8 cellular contexts compared by ENCODE assay signal in the genomic region with DNA sequence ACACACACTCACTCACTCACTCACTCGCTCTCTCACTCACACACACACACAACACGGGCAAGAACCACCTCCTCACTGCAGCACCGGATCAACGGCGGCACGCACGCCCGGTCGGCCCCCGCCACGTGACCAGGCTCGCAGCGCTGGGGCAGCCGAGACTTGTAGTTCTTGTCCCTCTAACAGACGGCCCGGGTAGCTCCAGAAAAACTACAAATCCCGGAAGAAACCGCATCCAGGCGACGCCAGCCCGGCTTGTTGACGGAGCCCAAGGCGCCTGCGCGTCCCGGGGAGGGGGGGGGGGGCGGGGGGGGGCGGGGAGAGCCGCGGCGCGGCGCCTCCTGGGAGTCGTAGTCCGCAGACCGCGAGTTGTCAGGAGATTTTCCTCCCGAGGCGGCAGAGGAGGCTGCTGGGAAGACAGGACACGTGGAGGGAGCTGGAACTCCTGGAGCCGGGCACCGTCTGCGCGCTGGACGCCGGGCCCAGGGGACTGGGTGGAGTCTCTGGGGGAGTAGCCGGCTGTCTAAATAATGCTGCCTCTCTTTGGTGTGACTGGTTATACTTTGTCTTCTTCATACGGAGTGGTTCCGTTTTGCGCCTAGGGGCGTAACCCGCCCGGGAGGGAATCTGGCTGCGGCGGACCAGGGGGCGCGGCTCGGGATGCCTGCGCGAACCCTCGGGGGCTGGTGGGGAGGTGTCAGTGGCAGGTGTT. TPM values are rescaled to one million over a fixed set of nuclear protein-coding genes. Genes with fewer than 3 reads are reported as not detected.
DNase-seq lines count a peak whose midpoint lies in the region; ATAC-seq, FAIRE-seq and TF ChIP-seq lines count a peak whose summit lies in the region.

A gene with protein sequence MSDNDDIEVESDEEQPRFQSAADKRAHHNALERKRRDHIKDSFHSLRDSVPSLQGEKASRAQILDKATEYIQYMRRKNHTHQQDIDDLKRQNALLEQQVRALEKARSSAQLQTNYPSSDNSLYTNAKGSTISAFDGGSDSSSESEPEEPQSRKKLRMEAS (minus strand): TSS at position 77 of the 709 bp plus-strand sequence. CDS start 178 bp downstream, outside the sequence.

- H3K4me1 ChIP-seq in A549 (peaks cover 8% of the 10 kb centered on the region; the same call in 1 of the 3 replicates), breast epithelium (peaks cover 0 to 16% of the 10 kb centered on the region in 2 donors), skeletal muscle tissue (ENCODE audit: control insufficient read depth in 3 of 3, insufficient read depth in 3 of 3, low read length in 3 of 3) (peaks cover 11 to 34% (median 22%) of the 10 kb centered on the region in 3 donors)

- POLR2A ChIA-PET in A549 (lab: Yijun Ruan, JAX): interaction anchor here (0.6 to 2.1 kb wide), 11 partner anchors 9 to 760 kb away, joined by 3 to 21 read pairs (median 4); a partner anchor contains a TSS

- CTCF ChIA-PET in A549 (lab: Yijun Ruan, JAX): interaction anchor here (0.6 to 1.8 kb wide), 5 partner anchors 9 to 431 kb away, joined by 3 to 5 read pairs (median 4); no protein-coding TSS in a partner anchor

- TF ChIP-seq RAD21 in A549 (conservative IDR thresholded peaks at IDR 0.05 in 1 of 2, IDR thresholded peaks at IDR 0.05 in 1 of 2): no peak; a peak in 1 of 5 replicates

- intact Hi-C loops in breast epithelium (cut with DNase I; ENCODE audit: low total_unique reads): no loop called here

- H3K9ac ChIP-seq in skeletal muscle tissue (ENCODE audit: low read depth in 1 of 3, low read length in 3 of 3): peak within 1 kb of the TSS; percentile 79 to 90 (median 81)

- H3K9me3 ChIP-seq in A549 (no peaks in the 10 kb centered on the region), breast epithelium (no peaks in the 10 kb centered on the region), iPS-18c (ENCODE audit: control insufficient read depth, insufficient read depth, low read length) (no peaks in the 10 kb centered on the region), skeletal muscle tissue (ENCODE audit: control insufficient read depth in 3 of 3, low read length in 3 of 3) (no peaks in the 10 kb centered on the region)

- TF ChIP-seq POLR2A in A549 (IDR thresholded peaks at IDR 0.05; ENCODE audit: low read length) (peak; percentile 65), breast epithelium (IDR thresholded peaks at IDR 0.05) (peak; percentile 61)

- FAIRE-seq in A549 (lab: Jason Lieb, UNC): no peak

- DNase-seq in A549 (ENCODE audit: low read depth in 1 of 2, low spot score in 1 of 2): peak; percentile 96 to 98
- peak; percentile 98 for DNase-seq in NCI-H2196 (lab: John Stamatoyannopoulos, UW; ENCODE audit: unreplicated experiment)
- DNase-seq in breast epithelium (ENCODE audit: low spot score in 2 of 2): peak; percentile 98

- H3K36me3 ChIP-seq in breast epithelium (no peaks in the 10 kb centered on the region), skeletal muscle tissue (ENCODE audit: control insufficient read depth in 3 of 3, insufficient read depth in 3 of 3, low read length in 3 of 3) (no peaks in the 10 kb centered on the region)

- peak within 1 kb of the TSS; percentile 95 for H3K4me3 ChIP-seq in A549
- H3K4me3 ChIP-seq in breast epithelium: peak within 1 kb of the TSS; percentile 94 to 95 (median 95)
- H3K4me3 ChIP-seq in iPS-18c (ENCODE audit: insufficient read depth, low read depth, low read length): peak within 1 kb of the TSS; percentile 87
- peak within 1 kb of the TSS; percentile 79 to 87 (median 81) for H3K4me3 ChIP-seq in skeletal muscle tissue (ENCODE audit: low read length in 3 of 3)

- ATAC-seq in A549 (peak; percentile 93 to 96), GM18867 (IDR thresholded peaks at IDR 0.05; ENCODE audit: unreplicated experiment) (peak; percentile 89), HG03103 (IDR thresholded peaks at IDR 0.05; ENCODE audit: low read depth, unreplicated experiment) (peak; percentile 83)

- no peak for TF ChIP-seq EP300 in A549 (IDR thresholded peaks at IDR 0.05)

- H3K27ac ChIP-seq in A549 (peak within 1 kb of the TSS; percentile 85 to 92), VCaP (peak within 1 kb of the TSS; percentile 87), breast epithelium (peak within 1 kb of the TSS; percentile 93), skeletal muscle tissue (ENCODE audit: low read depth, low read length) (peak within 1 kb of the TSS; percentile 86)

- TF ChIP-seq CTCF in A549 (IDR thresholded peaks at IDR 0.05) (no peak), VCaP (conservative IDR thresholded peaks at IDR 0.05) (no peak), breast epithelium (IDR thresholded peaks at IDR 0.05) (no peak)

- H3K4me2 ChIP-seq in A549: peak within 1 kb of the TSS; percentile 77

- WGBS in A549 (ENCODE audit: missing lambda C conversion rate): under 1% methylated on average over 35 of the region's 61 CpGs

- H3K27me3 ChIP-seq in breast epithelium (no peaks in the 10 kb centered on the region), skeletal muscle tissue (ENCODE audit: control insufficient read depth in 3 of 3, insufficient read depth in 3 of 3, low read length in 3 of 3) (no peaks in the 10 kb centered on the region)

TF ChIP-seq in A549, 52 proteins besides CTCF, POLR2A, EP300 and RAD21:
- TF ChIP-seq HOXA7 (CRISPR knock-in tag; IDR thresholded peaks at IDR 0.05) (no peak), RARB (CRISPR knock-in tag; IDR thresholded peaks at IDR 0.05) (no peak), MAZ (IDR thresholded peaks at IDR 0.05; ENCODE audit: borderline replicate concordance, low read depth, low read length) (peak; percentile 54; the same call in 1 of the 2 replicates), ZC3H11A (IDR thresholded peaks at IDR 0.05) (no peak), BHLHE40 (IDR thresholded peaks at IDR 0.05; ENCODE audit: low read depth, low read length) (peak; percentile 55), PHF8 (IDR thresholded peaks at IDR 0.05; ENCODE audit: borderline replicate concordance, low read depth) (peak; percentile 39), CHD4 (IDR thresholded peaks at IDR 0.05; ENCODE audit: borderline replicate concordance) (no peak), ZNF302 (CRISPR knock-in tag; IDR thresholded peaks at IDR 0.05) (no peak), HOXB13 (CRISPR knock-in tag; IDR thresholded peaks at IDR 0.05; ENCODE audit: low read depth) (peak; percentile 30; the same call in 1 of the 2 replicates), CBX8 (IDR thresholded peaks at IDR 0.05) (no peak), NR3C1 (IDR thresholded peaks at IDR 0.05) (no peak), NPAS2 (CRISPR knock-in tag; IDR thresholded peaks at IDR 0.05; ENCODE audit: borderline replicate concordance) (peak; percentile 72), MYC (IDR thresholded peaks at IDR 0.05; ENCODE audit: borderline replicate concordance, low read length) (peak; percentile 90), JUN (IDR thresholded peaks at IDR 0.05) (peak in 1 of 2 experiments; percentile 67; a peak in 3 of 5 replicates)
- TF ChIP-seq, protein P1, sequence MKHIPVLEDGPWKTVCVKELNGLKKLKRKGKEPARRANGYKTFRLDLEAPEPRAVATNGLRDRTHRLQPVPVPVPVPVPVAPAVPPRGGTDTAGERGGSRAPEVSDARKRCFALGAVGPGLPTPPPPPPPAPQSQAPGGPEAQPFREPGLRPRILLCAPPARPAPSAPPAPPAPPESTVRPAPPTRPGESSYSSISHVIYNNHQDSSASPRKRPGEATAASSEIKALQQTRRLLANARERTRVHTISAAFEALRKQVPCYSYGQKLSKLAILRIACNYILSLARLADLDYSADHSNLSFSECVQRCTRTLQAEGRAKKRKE (CRISPR knock-in tag; IDR thresholded peaks at IDR 0.05; ENCODE audit: low read depth): no peak
- TF ChIP-seq, protein P2, sequence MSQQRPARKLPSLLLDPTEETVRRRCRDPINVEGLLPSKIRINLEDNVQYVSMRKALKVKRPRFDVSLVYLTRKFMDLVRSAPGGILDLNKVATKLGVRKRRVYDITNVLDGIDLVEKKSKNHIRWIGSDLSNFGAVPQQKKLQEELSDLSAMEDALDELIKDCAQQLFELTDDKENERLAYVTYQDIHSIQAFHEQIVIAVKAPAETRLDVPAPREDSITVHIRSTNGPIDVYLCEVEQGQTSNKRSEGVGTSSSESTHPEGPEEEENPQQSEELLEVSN (IDR thresholded peaks at IDR 0.05; ENCODE audit: borderline replicate concordance, low read depth): peak; percentile 85
- TF ChIP-seq, protein P3, sequence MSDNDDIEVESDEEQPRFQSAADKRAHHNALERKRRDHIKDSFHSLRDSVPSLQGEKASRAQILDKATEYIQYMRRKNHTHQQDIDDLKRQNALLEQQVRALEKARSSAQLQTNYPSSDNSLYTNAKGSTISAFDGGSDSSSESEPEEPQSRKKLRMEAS (IDR thresholded peaks at IDR 0.05): peak; percentile 98
- TF ChIP-seq, protein P4, sequence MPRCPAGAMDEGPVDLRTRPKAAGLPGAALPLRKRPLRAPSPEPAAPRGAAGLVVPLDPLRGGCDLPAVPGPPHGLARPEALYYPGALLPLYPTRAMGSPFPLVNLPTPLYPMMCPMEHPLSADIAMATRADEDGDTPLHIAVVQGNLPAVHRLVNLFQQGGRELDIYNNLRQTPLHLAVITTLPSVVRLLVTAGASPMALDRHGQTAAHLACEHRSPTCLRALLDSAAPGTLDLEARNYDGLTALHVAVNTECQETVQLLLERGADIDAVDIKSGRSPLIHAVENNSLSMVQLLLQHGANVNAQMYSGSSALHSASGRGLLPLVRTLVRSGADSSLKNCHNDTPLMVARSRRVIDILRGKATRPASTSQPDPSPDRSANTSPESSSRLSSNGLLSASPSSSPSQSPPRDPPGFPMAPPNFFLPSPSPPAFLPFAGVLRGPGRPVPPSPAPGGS (IDR thresholded peaks at IDR 0.05): peak; percentile 38; the same call in 1 of the 3 replicates
- TF ChIP-seq, protein P5, sequence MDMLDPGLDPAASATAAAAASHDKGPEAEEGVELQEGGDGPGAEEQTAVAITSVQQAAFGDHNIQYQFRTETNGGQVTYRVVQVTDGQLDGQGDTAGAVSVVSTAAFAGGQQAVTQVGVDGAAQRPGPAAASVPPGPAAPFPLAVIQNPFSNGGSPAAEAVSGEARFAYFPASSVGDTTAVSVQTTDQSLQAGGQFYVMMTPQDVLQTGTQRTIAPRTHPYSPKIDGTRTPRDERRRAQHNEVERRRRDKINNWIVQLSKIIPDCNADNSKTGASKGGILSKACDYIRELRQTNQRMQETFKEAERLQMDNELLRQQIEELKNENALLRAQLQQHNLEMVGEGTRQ (IDR thresholded peaks at IDR 0.05): peak; percentile 95
TF ChIP-seq in A549: peak in this region for 11.

RNA-seq across cellular contexts. Expression of the gene that starts here (rescaled TPM):
- polyA plus RNA-seq in A549 (2011; rRNA removed) (42.9 and 53.2 TPM in 2 replicates), A549 (2017; fragmentation: RNase III; extraction: RNeasy Plus Mini Kit Qiagen cat#74134 plus additional on column Dnase treatment) (37.3 to 44.0 TPM (median 37.5 TPM) in 3 replicates)
- 52.0 and 56.1 TPM in 2 replicates for polyA plus RNA-seq in A549 (2012; cell fraction: cytosol; rRNA removed)
- 23.0 and 24.0 TPM in 2 replicates for polyA plus RNA-seq in A549 (2012; cell fraction: nucleus; rRNA removed)
- polyA minus RNA-seq in A549 (2011; rRNA and poly(A)+ RNA removed): 35.6 and 39.4 TPM in 2 replicates
- total RNA-seq in breast epithelium (10 to 100 TPM; 50.5 to 64.1 (median 51.7) TPM), skeletal muscle tissue (30.8 TPM)

Comparison
In these comparisons a context has a peak if more than half of its experiments do, and no peak if none do; other contexts are left out.
1. Peak in every context shown above with its lines: DNase-seq, ATAC-seq, H3K4me3 ChIP-seq and H3K27ac ChIP-seq.